33 cellular contexts compared by ENCODE assay signal in the genomic region with DNA sequence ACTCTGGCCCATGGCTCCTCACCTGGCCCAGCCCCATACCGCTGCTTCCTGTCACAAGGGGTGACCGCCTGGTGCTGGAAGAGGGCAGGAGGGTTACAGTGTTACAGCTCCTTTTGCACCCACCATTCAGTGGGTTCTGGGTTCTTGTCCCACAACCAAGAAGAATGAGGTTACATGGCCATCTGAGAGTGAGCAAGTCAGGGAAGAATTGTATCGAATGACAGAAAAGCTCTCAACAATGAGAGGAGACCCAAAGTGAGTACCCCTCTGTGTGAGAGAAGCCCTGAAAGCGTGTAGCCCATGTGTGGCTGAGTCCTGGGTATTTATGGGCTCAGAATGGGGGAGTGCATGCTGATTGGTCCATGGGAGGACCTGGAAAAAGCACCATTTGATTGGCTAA.
"Had no signal": no experiment of that assay in that cellular context is flagged by ENCODE, and none has a peak within 500 bp of the region (broad histone marks: within the 10 kb centered on the region; RNA-seq: fewer than 3 reads in every experiment).

No MANE protein-coding gene starts in this region.

- ATAC-seq: activated CD4-positive, CD25-positive, alpha-beta regulatory T cell treated with anti-CD3 and anti-CD28 coated beads, Interleukin-2, amount 50 U/mL, for 24 hours; activated CD8-positive, alpha-beta T cell treated with anti-CD3 and anti-CD28 coated beads, Interleukin-2, amount 10 ng/mL, durations not matched to agents 7 days and 5 days; activated naive CD4-positive, alpha-beta T cell treated with anti-CD3 and anti-CD28 coated beads, Interleukin-2, amount 50 U/mL, for 72 hours; activated T-cell treated with anti-CD3 and anti-CD28 coated beads, Interleukin-2, amount 50 U/mL, for 72 hours; gastroesophageal sphincter; T-helper 17 cell had no signal

- H3K36me3 ChIP-seq: ascending aorta, breast epithelium, cardiac muscle cell, colonic mucosa, esophagus squamous epithelium, gastroesophageal sphincter, WERI-Rb-1 had no signal

- H3K9me3 ChIP-seq: colonic mucosa had no signal

- H3K27ac Mint-ChIP-seq: activated B cell treated with CpG ODN at 0.5 μM for 24 hours; activated CD8-positive, alpha-beta T cell treated with anti-CD3 and anti-CD28 coated beads, Interleukin-2, amount 10 ng/mL, durations not matched to agents 7 days and 5 days; activated naive CD4-positive, alpha-beta T cell treated with anti-CD3 and anti-CD28 coated beads, Interleukin-2, amount 10 ng/mL, durations not matched to agents 7 days and 5 days; activated naive CD4-positive, alpha-beta T cell treated with anti-CD3 and anti-CD28 coated beads, Interleukin-2, amount 50 U/mL, for 72 hours; activated naive CD8-positive, alpha-beta T cell treated with anti-CD3 and anti-CD28 coated beads, Interleukin-2, amount 10 ng/mL, durations not matched to agents 7 days and 5 days; activated T-cell treated with anti-CD3 and anti-CD28 coated beads, Interleukin-2, amount 50 U/mL, for 24 hours; activated T-cell treated with anti-CD3 and anti-CD28 coated beads, Interleukin-2, amount 50 U/mL, for 72 hours; brain; T-helper 17 cell; T-helper 2 cell treated with Interferon-gamma antibody and Interleukin-4, amounts not matched to agents 5 μg/mL and 100 μg/mL, for 36 hours had no signal

- H3K4me3 ChIP-seq: ascending aorta, breast epithelium, cardiac muscle cell, colonic mucosa, esophagus squamous epithelium, gastroesophageal sphincter had no signal

- H3K27ac ChIP-seq: ascending aorta, breast epithelium, cardiac muscle cell, colonic mucosa, epithelial cell of prostate, esophagus squamous epithelium, gastroesophageal sphincter, WERI-Rb-1 had no signal

- H3K4me1 ChIP-seq: ascending aorta, breast epithelium, colonic mucosa, esophagus squamous epithelium, gastroesophageal sphincter had no signal

- H3K27me3 ChIP-seq: ascending aorta, breast epithelium, cardiac muscle cell, colonic mucosa, esophagus squamous epithelium, gastroesophageal sphincter had no signal

- H3K4me1 Mint-ChIP-seq: activated B cell treated with CpG ODN at 0.5 μM for 24 hours; activated naive CD4-positive, alpha-beta T cell treated with anti-CD3 and anti-CD28 coated beads, Interleukin-2, amount 10 ng/mL, durations not matched to agents 7 days and 5 days; activated naive CD8-positive, alpha-beta T cell treated with anti-CD3 and anti-CD28 coated beads, Interleukin-2, amount 10 ng/mL, durations not matched to agents 7 days and 5 days; brain; T-helper 17 cell had no signal

- H3K27me3 Mint-ChIP-seq: activated B cell treated with CpG ODN at 0.5 μM for 24 hours; activated naive CD4-positive, alpha-beta T cell treated with anti-CD3 and anti-CD28 coated beads, Interleukin-2, amount 10 ng/mL, durations not matched to agents 7 days and 5 days; activated naive CD8-positive, alpha-beta T cell treated with anti-CD3 and anti-CD28 coated beads, Interleukin-2, amount 10 ng/mL, durations not matched to agents 7 days and 5 days; activated T-cell treated with anti-CD3 and anti-CD28 coated beads, Interleukin-2, amount 50 U/mL, for 24 hours; brain; T-helper 17 cell had no signal

- DNase-seq: activated B cell treated with CpG ODN at 0.5 μM for 24 hours; activated CD4-positive, alpha-beta T cell treated with anti-CD3 and anti-CD28 coated beads for 48 hours; activated CD4-positive, alpha-beta T cell treated with anti-CD3 and anti-CD28 coated beads, Interleukin-2, amount 50 U/mL, for 1 hour; activated CD4-positive, alpha-beta T cell treated with anti-CD3 and anti-CD28 coated beads, Interleukin-2, amount 50 U/mL, for 48 hours; activated CD8-positive, alpha-beta memory T cell treated with anti-CD3 and anti-CD28 coated beads, Interleukin-2, amount 50 U/mL, for 48 hours; activated CD8-positive, alpha-beta T cell treated with anti-CD3 and anti-CD28 coated beads, Interleukin-2, amount 10 ng/mL, durations not matched to agents 7 days and 5 days; activated gamma-delta T cell; activated naive CD4-positive, alpha-beta T cell; activated naive CD4-positive, alpha-beta T cell treated with anti-CD3 and anti-CD28 coated beads, Interleukin-2, amount 10 ng/mL, durations not matched to agents 7 days and 5 days; activated naive CD8-positive, alpha-beta T cell treated with anti-CD3 and anti-CD28 coated beads, Interleukin-2, amount 10 ng/mL, durations not matched to agents 7 days and 5 days; activated T-cell treated with anti-CD3 and anti-CD28 coated beads for 4 hours; activated T-cell treated with anti-CD3 and anti-CD28 coated beads, Interleukin-2, amount 50 U/mL, for 24 hours; activated T-cell treated with anti-CD3 and anti-CD28 coated beads, Interleukin-2, amount 50 U/mL, for 72 hours; central memory CD4-positive, alpha-beta T cell; cerebellar nuclear complex; colonic mucosa; effector CD8-positive, alpha-beta T cell; esophagus squamous epithelium; foreskin melanocyte; head of caudate nucleus; T-helper 1 cell; T-helper 17 cell; T1000; WERI-Rb-1 had no signal

- H3K36me3 Mint-ChIP-seq: activated naive CD4-positive, alpha-beta T cell treated with anti-CD3 and anti-CD28 coated beads, Interleukin-2, amount 10 ng/mL, durations not matched to agents 7 days and 5 days; activated naive CD4-positive, alpha-beta T cell treated with anti-CD3 and anti-CD28 coated beads, Interleukin-2, amount 50 U/mL, for 72 hours; activated naive CD8-positive, alpha-beta T cell treated with anti-CD3 and anti-CD28 coated beads, Interleukin-2, amount 10 ng/mL, durations not matched to agents 7 days and 5 days had no signal

- H3K4me3 Mint-ChIP-seq: activated B cell treated with CpG ODN at 0.5 μM for 24 hours; activated CD8-positive, alpha-beta T cell treated with anti-CD3 and anti-CD28 coated beads, Interleukin-2, amount 10 ng/mL, durations not matched to agents 7 days and 5 days; activated naive CD4-positive, alpha-beta T cell treated with anti-CD3 and anti-CD28 coated beads, Interleukin-2, amount 10 ng/mL, durations not matched to agents 7 days and 5 days; activated naive CD8-positive, alpha-beta T cell treated with anti-CD3 and anti-CD28 coated beads, Interleukin-2, amount 10 ng/mL, durations not matched to agents 7 days and 5 days; activated T-cell treated with anti-CD3 and anti-CD28 coated beads, Interleukin-2, amount 50 U/mL, for 24 hours; activated T-cell treated with anti-CD3 and anti-CD28 coated beads, Interleukin-2, amount 50 U/mL, for 72 hours; brain; T-helper 17 cell; T-helper 2 cell treated with Interferon-gamma antibody and Interleukin-4, amounts not matched to agents 5 μg/mL and 100 μg/mL, for 36 hours had no signal
